Comparison of ENCODE assay signal across 2 cellular contexts in genomic region chr4:117064297-117064696, GRCh38.
TF ChIP-seq lines count a peak whose summit lies in the region.

No MANE protein-coding gene starts in this region.

TF ChIP-seq in SK-N-SH, 30 proteins besides CTCF, POLR2A, EP300 and RAD21:
- peak; percentile 59 for TF ChIP-seq PBX3 (IDR thresholded peaks at IDR 0.05)
- peak; percentile 28; the same call in 1 of the 2 replicates for TF ChIP-seq NFIC (IDR thresholded peaks at IDR 0.05; ENCODE audit: borderline replicate concordance)
- TF ChIP-seq USF1 (IDR thresholded peaks at IDR 0.05; ENCODE audit: borderline replicate concordance, low read depth), result no peak

TF ChIP-seq in HepG2, 621 proteins besides CTCF, POLR2A, EP300 and RAD21 (continued from another document):
- no peak for TF ChIP-seq ELK4 (CRISPR knock-in tag; IDR thresholded peaks at IDR 0.05; ENCODE audit: borderline replicate concordance)
- TF ChIP-seq RERE (CRISPR knock-in tag; IDR thresholded peaks at IDR 0.05; ENCODE audit: low read depth), result no peak
- no peak for TF ChIP-seq MYC (CRISPR knock-in tag; IDR thresholded peaks at IDR 0.05; ENCODE audit: borderline replicate concordance)
- TF ChIP-seq NCOR1 (IDR thresholded peaks at IDR 0.05; ENCODE audit: borderline replicate concordance, low read length), result no peak
- TF ChIP-seq ETS1 (CRISPR knock-in tag; IDR thresholded peaks at IDR 0.05), result no peak
- TF ChIP-seq ZNF552 (CRISPR knock-in tag; IDR thresholded peaks at IDR 0.05; ENCODE audit: borderline replicate concordance), result no peak
- TF ChIP-seq ZNF710 (CRISPR knock-in tag; IDR thresholded peaks at IDR 0.05; ENCODE audit: borderline replicate concordance), result no peak
- TF ChIP-seq HNRNPH1 (optimal IDR thresholded peaks at IDR 0.05; ENCODE audit: low read depth, low read length), result no peak
- TF ChIP-seq ZNF672 (CRISPR knock-in tag; IDR thresholded peaks at IDR 0.05), result no peak
- no peak for TF ChIP-seq TBX2 (CRISPR knock-in tag; IDR thresholded peaks at IDR 0.05; ENCODE audit: borderline replicate concordance)
- TF ChIP-seq KLF9 (CRISPR knock-in tag; IDR thresholded peaks at IDR 0.05; ENCODE audit: low read depth), result no peak
- no peak for TF ChIP-seq ZBTB4 (CRISPR knock-in tag; IDR thresholded peaks at IDR 0.05; ENCODE audit: borderline replicate concordance)
- TF ChIP-seq ZNF274 (CRISPR knock-in tag; IDR thresholded peaks at IDR 0.05), result no peak
- no peak for TF ChIP-seq MAX (IDR thresholded peaks at IDR 0.05)
- no peak for TF ChIP-seq GABPB1 (CRISPR knock-in tag; IDR thresholded peaks at IDR 0.05)
- TF ChIP-seq ZNF205 (CRISPR knock-in tag; IDR thresholded peaks at IDR 0.05), result no peak
- TF ChIP-seq MED1 (CRISPR knock-in tag; IDR thresholded peaks at IDR 0.05), result no peak
TF ChIP-seq in HepG2: peak in this region for 0.
